8 cellular contexts compared by ENCODE assay signal in genomic region chr19:53102186-53102585, GRCh38. TPM values are rescaled to one million over a fixed set of nuclear protein-coding genes. Genes with fewer than 3 reads are reported as not detected.
A peak's percentile ranks its signal among the peaks of the same experiment; 100 is the strongest.
DNase-seq lines count a peak whose midpoint lies in the region; ATAC-seq and TF ChIP-seq lines count a peak whose summit lies in the region.

No MANE protein-coding gene starts in this region.

- H2AFZ ChIP-seq in SK-N-SH (ENCODE audit: low read depth), result no peak overlapping the region

- peak overlapping the region; percentile 88 for H3K9ac ChIP-seq in SK-N-SH

- H3K4me1 ChIP-seq in SK-N-SH (ENCODE audit: control insufficient read depth in 1 of 2, insufficient read depth in 2 of 2, low read depth in 1 of 2, low read length in 1 of 2), result peaks cover 0 to 10% of the 10 kb centered on the region in 2 experiments; a peak in 2 of 4 replicates

- H3K4me1 Mint-ChIP-seq in T-helper 17 cell, result peaks cover 30% of the 10 kb centered on the region
- H3K4me1 Mint-ChIP-seq in stimulated activated naive B cell treated with anti-CD40 and anti-IgM and Interleukin-4, amounts not matched to agents 10 μg/mL and 1 μg/mL and 100 μg/mL, for 72 hours, result peaks cover 28 to 29% of the 10 kb centered on the region in 2 donors

- H3K36me3 Mint-ChIP-seq in T-helper 17 cell (ENCODE audit: low read depth), result peaks cover 15% of the 10 kb centered on the region
- peaks cover 31 to 37% of the 10 kb centered on the region in 2 donors for H3K36me3 Mint-ChIP-seq in stimulated activated naive B cell treated with anti-CD40 and anti-IgM and Interleukin-4, amounts not matched to agents 10 μg/mL and 1 μg/mL and 100 μg/mL, for 72 hours

- TF ChIP-seq RAD21 in SK-N-SH (IDR thresholded peaks at IDR 0.05; ENCODE audit: low read length), result no peak

- peak overlapping the region; percentile 77 to 90 for H3K4me3 ChIP-seq in SK-N-SH (ENCODE audit: low read depth in 2 of 2, low read length in 1 of 2)

- TF ChIP-seq CTCF in SK-N-SH (IDR thresholded peaks at IDR 0.05), result no peak

- no peaks in the 10 kb centered on the region for H3K9me3 Mint-ChIP-seq in stimulated activated naive B cell treated with anti-CD40 and anti-IgM and Interleukin-4, amounts not matched to agents 10 μg/mL and 1 μg/mL and 100 μg/mL, for 72 hours

- WGBS in SK-N-SH (ENCODE audit: low lambda C conversion rate), result 36% methylated on average over 10 of the region's 10 CpGs

- no peak for TF ChIP-seq EP300 in SK-N-SH (IDR thresholded peaks at IDR 0.05; ENCODE audit: borderline replicate concordance in 1 of 2, low read depth in 1 of 2, low read length in 1 of 2)

- ATAC-seq in SK-N-SH treated with all-trans-retinoic acid at 6 μM for 48 hours, result no peak
- ATAC-seq in T-helper 17 cell, result no peak
- ATAC-seq in stimulated activated naive B cell treated with anti-CD40 and anti-IgM and Interleukin-4, amounts not matched to agents 10 μg/mL and 1 μg/mL and 100 μg/mL, for 72 hours (replicated peaks), result no peak
- no peak for ATAC-seq in HG02852 (IDR thresholded peaks at IDR 0.05; ENCODE audit: unreplicated experiment)

- peak overlapping the region; percentile 95 for H3K4me3 Mint-ChIP-seq in T-helper 17 cell
- peak overlapping the region; percentile 87 to 91 for H3K4me3 Mint-ChIP-seq in stimulated activated naive B cell treated with anti-CD40 and anti-IgM and Interleukin-4, amounts not matched to agents 10 μg/mL and 1 μg/mL and 100 μg/mL, for 72 hours

- no peaks in the 10 kb centered on the region for H3K9me3 ChIP-seq in SK-N-SH
- no peaks in the 10 kb centered on the region for H3K9me3 ChIP-seq in T-helper 17 cell (ENCODE audit: control insufficient read depth, low read length, poor library complexity, severe bottlenecking)

- H3K27me3 ChIP-seq in SK-N-SH (ENCODE audit: insufficient read depth), result no peaks in the 10 kb centered on the region

- H3K4me2 ChIP-seq in SK-N-SH, result peak overlapping the region; percentile 92

- DNase-seq in SK-N-SH (peak; percentile 59), T-helper 17 cell (no peak), hepatic stellate cell (ENCODE audit: low spot score) (peak; percentile 26), NCI-H187 (lab: John Stamatoyannopoulos, UW) (no peak), NCI-H446 (lab: John Stamatoyannopoulos, UW) (no peak)
- DNase-seq in stimulated activated naive B cell treated with anti-CD40 and anti-IgM and Interleukin-4, amounts not matched to agents 10 μg/mL and 1 μg/mL and 100 μg/mL, for 72 hours, result no peak

- H3K9me2 ChIP-seq in SK-N-SH, result no peaks in the 10 kb centered on the region

- H4K20me1 ChIP-seq in SK-N-SH (ENCODE audit: insufficient read depth), result no peaks in the 10 kb centered on the region; the same call in 1 of the 2 replicates

- peaks cover 3% of the 10 kb centered on the region for H3F3A ChIP-seq in SK-N-SH (replicated peaks; ENCODE audit: insufficient read depth)

- H3K79me2 ChIP-seq in SK-N-SH (ENCODE audit: insufficient read depth), result peaks cover 60% of the 10 kb centered on the region

- POLR2A ChIA-PET in SK-N-SH (lab: Yijun Ruan, JAX), result no interaction called here

- no peaks in the 10 kb centered on the region for H3K27me3 Mint-ChIP-seq in T-helper 17 cell
- no peaks in the 10 kb centered on the region for H3K27me3 Mint-ChIP-seq in stimulated activated naive B cell treated with anti-CD40 and anti-IgM and Interleukin-4, amounts not matched to agents 10 μg/mL and 1 μg/mL and 100 μg/mL, for 72 hours

- peak overlapping the region; percentile 73 to 80; a peak in 2 of 4 replicates for H3K27ac ChIP-seq in SK-N-SH (ENCODE audit: low read depth in 2 of 2, low read length in 1 of 2)

- peaks cover 9 to 13% of the 10 kb centered on the region in 2 experiments for H3K36me3 ChIP-seq in SK-N-SH (replicated peaks in 1 of 2; ENCODE audit: control insufficient read depth in 1 of 2, insufficient read depth in 2 of 2, low read length in 1 of 2)

- CTCF ChIA-PET in SK-N-SH (lab: Yijun Ruan, JAX), result interaction anchor here (1.2 to 1.9 kb wide), 2 partner anchors 25 to 93 kb away, joined by 3 to 5 read pairs; no protein-coding TSS in a partner anchor

- peak overlapping the region; percentile 96 for H3K27ac Mint-ChIP-seq in T-helper 17 cell
- H3K27ac Mint-ChIP-seq in stimulated activated naive B cell treated with anti-CD40 and anti-IgM and Interleukin-4, amounts not matched to agents 10 μg/mL and 1 μg/mL and 100 μg/mL, for 72 hours, result peak overlapping the region; percentile 94

TF ChIP-seq in SK-N-SH, 30 proteins besides CTCF, POLR2A, EP300 and RAD21:
- TF ChIP-seq MAX (IDR thresholded peaks at IDR 0.05; ENCODE audit: low read depth) (no peak), EZH2phosphoT487 (IDR thresholded peaks at IDR 0.05; ENCODE audit: borderline replicate concordance, low read depth) (no peak)

TF ChIP-seq in SK-N-SH treated with all-trans-retinoic acid at 6 μM for 48 hours, 23 proteins besides CTCF, POLR2A, EP300 and RAD21 (continues in another document):
- TF ChIP-seq TCF4 (CRISPR knock-in tag; IDR thresholded peaks at IDR 0.05; ENCODE audit: borderline replicate concordance) (no peak), ZNF70 (CRISPR knock-in tag; IDR thresholded peaks at IDR 0.05) (no peak), CREB5 (CRISPR knock-in tag; IDR thresholded peaks at IDR 0.05; ENCODE audit: low read depth) (no peak), BACH2 (CRISPR knock-in tag; IDR thresholded peaks at IDR 0.05; ENCODE audit: borderline replicate concordance) (no peak), ZC3H10 (CRISPR knock-in tag; IDR thresholded peaks at IDR 0.05) (no peak), GLIS3 (CRISPR knock-in tag; IDR thresholded peaks at IDR 0.05) (no peak), ZFP30 (CRISPR knock-in tag; IDR thresholded peaks at IDR 0.05) (no peak), PPARA (CRISPR knock-in tag; IDR thresholded peaks at IDR 0.05; ENCODE audit: borderline replicate concordance) (no peak), ZNF565 (CRISPR knock-in tag; conservative IDR thresholded peaks at IDR 0.05; ENCODE audit: low read depth) (no peak), CSRNP3 (CRISPR knock-in tag; IDR thresholded peaks at IDR 0.05) (no peak), CSDC2 (CRISPR knock-in tag; IDR thresholded peaks at IDR 0.05) (no peak), ESRRG (CRISPR knock-in tag; IDR thresholded peaks at IDR 0.05) (no peak), PATZ1 (CRISPR knock-in tag; IDR thresholded peaks at IDR 0.05; ENCODE audit: borderline replicate concordance) (no peak), ZFP3 (CRISPR knock-in tag; IDR thresholded peaks at IDR 0.05) (no peak)

RNA-seq across cellular contexts. Expression of gene ZNF160, which starts 1.0 kb away (rescaled TPM):
- polyA plus RNA-seq in SK-N-SH (2012; rRNA removed), result 10.1 and 12.3 TPM in 2 replicates
- polyA plus RNA-seq in SK-N-SH (2012; cell fraction: cytosol; rRNA removed), result 7.5 and 7.8 TPM in 2 replicates
- 37.3 and 43.1 TPM in 2 replicates for polyA plus RNA-seq in SK-N-SH (2012; cell fraction: nucleus; rRNA removed)
- 10 to 100 TPM; 31.2 to 34.1 TPM for total RNA-seq in T-helper 17 cell

RNA-seq across cellular contexts. Expression of gene ZNF415, which starts 30.5 kb away (rescaled TPM):
- 1.6 and 1.9 TPM in 2 replicates for polyA plus RNA-seq in SK-N-SH (2012; rRNA removed)
- 2.6 TPM in 2 replicates for polyA plus RNA-seq in SK-N-SH (2012; cell fraction: cytosol; rRNA removed)
- polyA plus RNA-seq in SK-N-SH (2012; cell fraction: nucleus; rRNA removed), result 2.8 TPM in 2 replicates
- under 1 TPM in 1 of 2 donors, not detected in 1; 0.62 TPM for total RNA-seq in T-helper 17 cell

RNA-seq across cellular contexts. Expression of gene ZNF347, which starts 56.7 kb away (rescaled TPM):
- 2.2 and 2.6 TPM in 2 replicates for polyA plus RNA-seq in SK-N-SH (2012; rRNA removed)
- polyA plus RNA-seq in SK-N-SH (2012; cell fraction: cytosol; rRNA removed), result 2.1 and 2.3 TPM in 2 replicates
- polyA plus RNA-seq in SK-N-SH (2012; cell fraction: nucleus; rRNA removed), result 3.2 and 4.2 TPM in 2 replicates
- 1 to 10 TPM; 1.8 to 1.9 TPM for total RNA-seq in T-helper 17 cell

RNA-seq across cellular contexts. Expression of gene ERVV-2, which starts 57.6 kb away (rescaled TPM):
- polyA plus RNA-seq in SK-N-SH (2012; rRNA removed), result not detected in 2 replicates
- polyA plus RNA-seq in SK-N-SH (2012; cell fraction: cytosol; rRNA removed), result not detected in 2 replicates
- polyA plus RNA-seq in SK-N-SH (2012; cell fraction: nucleus; rRNA removed), result not detected in 2 replicates
- total RNA-seq in T-helper 17 cell, result not detected

Comparison
In these comparisons a context has a peak if more than half of its experiments do, and no peak if none do; other contexts are left out.
1. DNase-seq: peak in SK-N-SH (single experiment) and hepatic stellate cell (single experiment); none in T-helper 17 cell (0 of 3), stimulated activated naive B cell treated with anti-CD40 and anti-IgM and Interleukin-4, amounts not matched to agents 10 μg/mL and 1 μg/mL and 100 μg/mL, for 72 hours (single experiment), NCI-H187 (0 of 2) and NCI-H446 (0 of 2).